Comparison of ENCODE assay signal across 23 cellular contexts in the genomic region with DNA sequence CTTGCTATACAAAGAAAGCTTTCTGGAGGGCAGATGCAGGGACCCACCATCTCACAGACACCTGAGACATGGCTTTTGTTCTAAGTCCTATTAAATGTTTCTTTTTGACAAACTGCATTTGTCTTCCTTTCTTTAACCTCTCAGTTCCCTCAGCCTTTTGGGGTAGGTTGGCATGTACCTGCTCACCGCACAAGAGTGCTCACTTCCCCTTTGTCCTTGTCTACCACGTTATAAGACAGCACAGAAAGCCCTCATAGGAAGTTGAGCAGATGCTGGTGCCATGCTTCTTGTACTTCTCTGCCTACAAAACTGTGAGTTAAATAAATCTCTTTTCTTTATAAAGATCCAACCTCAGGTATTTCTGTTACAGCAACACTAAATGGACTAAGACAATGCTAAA. TPM values are rescaled to one million over a fixed set of nuclear protein-coding genes. Genes with fewer than 3 reads are reported as not detected.
DNase-seq lines count a peak whose midpoint lies in the region; ATAC-seq, FAIRE-seq and TF ChIP-seq lines count a peak whose summit lies in the region.
"Had no signal": no experiment of that assay in that cellular context is flagged by ENCODE, and none has a peak within 500 bp of the region (broad histone marks: within the 10 kb centered on the region; RNA-seq: fewer than 3 reads in every experiment).

No MANE protein-coding gene starts in this region.

- H3K4me3 ChIP-seq in GM12878 (no peak overlapping the region), right atrium auricular region (no peak overlapping the region)
- H3K4me3 ChIP-seq: SK-N-MC had no signal

- CTCF ChIA-PET in GM12878 (lab: Yijun Ruan, JAX): no interaction called here

- DNase-seq in NOMO-1 treated with DMSO at 0.1 percent for 48 hours (lab: John Stamatoyannopoulos, UW; ENCODE audit: unreplicated experiment) (peak; percentile 3), NOMO-1 treated with dmso at 0.1 percent for 144 hours (lab: John Stamatoyannopoulos, UW; ENCODE audit: unreplicated experiment) (no peak), GM12878 (ENCODE audit: low read depth, low spot score) (no peak), NK-92 (lab: John Stamatoyannopoulos, UW; ENCODE audit: unreplicated experiment) (no peak), right atrium auricular region (ENCODE audit: low spot score) (no peak), NCI-H748 treated with DMSO at 0.1 percent for 48 hours (lab: John Stamatoyannopoulos, UW) (no peak)
- DNase-seq: CD8-positive, alpha-beta T cell; GF-D8; GOT3; IMR-90; MV-4-11; NCI-H1417 treated with DMSO at 0.1 percent for 48 hours; NCI-H2029; NCI-H2171 treated with DMSO at 0.1 percent for 48 hours; NCI-H510A; T-helper 1 cell had no signal

- H3K9ac ChIP-seq in GM12878 (ENCODE audit: control insufficient read depth, insufficient read depth, low read length): no peak overlapping the region

- FAIRE-seq in GM12878 (lab: Jason Lieb, UNC): no peak

- H3K27me3 ChIP-seq in GM12878 (replicated peaks in 1 of 2; ENCODE audit: control insufficient read depth in 2 of 2, insufficient read depth in 2 of 2, low read length in 1 of 2) (no peaks in the 10 kb centered on the region), right atrium auricular region (no peaks in the 10 kb centered on the region)

- H3K27ac ChIP-seq in GM12878 (ENCODE audit: control insufficient read depth, insufficient read depth): no peak overlapping the region
- no peak overlapping the region for H3K27ac ChIP-seq in right atrium auricular region
- H3K27ac ChIP-seq: 22Rv1, SK-N-MC had no signal

- TF ChIP-seq RAD21 in GM12878 (IDR thresholded peaks at IDR 0.05; ENCODE audit: insufficient read depth, low read depth, low read length): no peak

- peak; percentile 51 for ATAC-seq in GM21360 (IDR thresholded peaks at IDR 0.05; ENCODE audit: unreplicated experiment)
- ATAC-seq in HG03432 (IDR thresholded peaks at IDR 0.05; ENCODE audit: unreplicated experiment): peak; percentile 55
- peak; percentile 79 for ATAC-seq in GM12878
- ATAC-seq: CD8-positive, alpha-beta T cell; Right ventricle myocardium inferior had no signal

- 0% methylated on average over 2 of the region's 2 CpGs for WGBS in GM12878 (ENCODE audit: insufficient coverage, insufficient replicate concordance, low lambda C conversion rate, missing lambda C conversion rate)

- no peaks in the 10 kb centered on the region for H3K79me2 ChIP-seq in GM12878 (ENCODE audit: control insufficient read depth, insufficient read depth, low read length)

- intact Hi-C loops in GM12878 (cut with micrococcal nuclease; ENCODE audit: unreplicated experiment): no loop called here

- no peak for TF ChIP-seq CTCF in GM12878 (IDR thresholded peaks at IDR 0.05 in 2 of 3, conservative IDR thresholded peaks at IDR 0.05 in 1 of 3; ENCODE audit: control insufficient read depth in 2 of 3, extremely low read depth in 1 of 3, insufficient read depth in 1 of 3, low read depth in 3 of 3, low read length in 3 of 3)
- TF ChIP-seq CTCF in right atrium auricular region (IDR thresholded peaks at IDR 0.05): no peak

- in situ Hi-C loops in GM12878 (cut with MboI): no loop called here

- RAD21 ChIA-PET in GM12878 (lab: Charles Lee; ENCODE audit: unreplicated experiment): no interaction called here

- H3K9me3 ChIP-seq in GM12878 (replicated peaks; ENCODE audit: control insufficient read depth, insufficient read depth, low read length): no peaks in the 10 kb centered on the region
- H3K9me3 ChIP-seq in right atrium auricular region: peaks cover 0 to 45% of the 10 kb centered on the region in 2 donors

- POLR2A ChIA-PET in GM12878 (lab: Charles Lee): no interaction called here

- no peak overlapping the region for H2AFZ ChIP-seq in GM12878 (ENCODE audit: control insufficient read depth, low read depth, low read length)

- no peaks in the 10 kb centered on the region for H3K36me3 ChIP-seq in GM12878 (ENCODE audit: control insufficient read depth in 2 of 2, insufficient read depth in 2 of 2, low read length in 1 of 2)
- H3K36me3 ChIP-seq in right atrium auricular region: no peaks in the 10 kb centered on the region

- H4K20me1 ChIP-seq in GM12878 (ENCODE audit: control insufficient read depth, insufficient read depth): no peaks in the 10 kb centered on the region

- no peaks in the 10 kb centered on the region for H3K4me1 ChIP-seq in GM12878 (ENCODE audit: control insufficient read depth, insufficient read depth, low read length)
- no peaks in the 10 kb centered on the region for H3K4me1 ChIP-seq in right atrium auricular region

- SMC1A ChIA-PET in GM12878 (lab: Charles Lee; ENCODE audit: uncharacterized antibody, unreplicated experiment): no interaction called here

- no peak for TF ChIP-seq POLR2A in GM12878 (IDR thresholded peaks at IDR 0.05; ENCODE audit: low read depth, low read length)

- H3K4me2 ChIP-seq in GM12878 (ENCODE audit: control insufficient read depth, insufficient read depth): no peak overlapping the region

- TF ChIP-seq EP300 in GM12878 (IDR thresholded peaks at IDR 0.05; ENCODE audit: borderline replicate concordance in 1 of 2, control insufficient read depth in 1 of 2, low read depth in 2 of 2, low read length in 2 of 2): no peak

- no TSS peak for BruUV-seq in GM12878 (replicated peaks; lab: Mats Ljungman, UMichigan)

TF ChIP-seq in GM12878, 131 proteins besides CTCF, POLR2A, EP300 and RAD21:
- TF ChIP-seq TBL1XR1 (IDR thresholded peaks at IDR 0.05; ENCODE audit: low read depth, low read length) (no peak), SPI1 (IDR thresholded peaks at IDR 0.05; ENCODE audit: borderline replicate concordance, insufficient read depth, low read depth, low read length) (peak; percentile 67; the same call in 1 of the 2 replicates)
TF ChIP-seq in GM12878: peak in this region for 1.

RNA-seq across cellular contexts. Expression of gene RGS21, which starts 31.9 kb away (rescaled TPM):
- total RNA-seq in GM12878 (2013; cell fraction: nucleolus; rRNA removed): not detected in 2 replicates
- not detected in 2 replicates for total RNA-seq in GM12878 (2014; rRNA removed)
- not detected in 2 replicates for total RNA-seq in GM12878 (2014; rRNA removed; fragmentation: Illumina TruSeq; extraction: Trizol)
- total RNA-seq in GM12878 (2021): not detected in 2 replicates
- not detected for polyA plus RNA-seq in GM12878 (2011; ENCODE audit: low read depth)
- not detected in 2 replicates for polyA plus RNA-seq in GM12878 (2011; rRNA removed)
- not detected in 2 replicates for polyA plus RNA-seq in GM12878 (2011; cell fraction: cytosol; rRNA removed)
- not detected in 2 replicates for polyA plus RNA-seq in GM12878 (2011; cell fraction: nucleus; rRNA removed)
- polyA plus RNA-seq in GM12878 (2012): not detected in 2 replicates
- not detected in 2 replicates for polyA plus RNA-seq in GM12878 (2014; fragmentation: Illumina TruSeq; extraction: Trizol)
- not detected for polyA plus RNA-seq in GM12878 (2014; fragmentation: Nextera tagmentation; extraction: Ambion mirVana)
- polyA plus RNA-seq in GM12878 (2014; rRNA removed): not detected in 2 replicates
- not detected for polyA plus RNA-seq in GM12878 (2016; fragmentation: Nextera tagmentation; extraction: Ambion mirVana)
- polyA minus RNA-seq in GM12878 (2011; rRNA and poly(A)+ RNA removed): not detected in 2 replicates
- polyA minus RNA-seq in GM12878 (2011; cell fraction: cytosol; rRNA and poly(A)+ RNA removed): not detected in 2 replicates
- polyA minus RNA-seq in GM12878 (2011; cell fraction: nucleus; rRNA and poly(A)+ RNA removed): not detected in 2 replicates
- not detected for total RNA-seq in right atrium auricular region
- total RNA-seq: CD8-positive, alpha-beta T cell; HT-29; IMR-90; Right ventricle myocardium inferior had no signal
- polyA plus RNA-seq: BJ, IMR-90 had no signal
